Comparison of ENCODE assay signal across 11 cellular contexts in the genomic region with DNA sequence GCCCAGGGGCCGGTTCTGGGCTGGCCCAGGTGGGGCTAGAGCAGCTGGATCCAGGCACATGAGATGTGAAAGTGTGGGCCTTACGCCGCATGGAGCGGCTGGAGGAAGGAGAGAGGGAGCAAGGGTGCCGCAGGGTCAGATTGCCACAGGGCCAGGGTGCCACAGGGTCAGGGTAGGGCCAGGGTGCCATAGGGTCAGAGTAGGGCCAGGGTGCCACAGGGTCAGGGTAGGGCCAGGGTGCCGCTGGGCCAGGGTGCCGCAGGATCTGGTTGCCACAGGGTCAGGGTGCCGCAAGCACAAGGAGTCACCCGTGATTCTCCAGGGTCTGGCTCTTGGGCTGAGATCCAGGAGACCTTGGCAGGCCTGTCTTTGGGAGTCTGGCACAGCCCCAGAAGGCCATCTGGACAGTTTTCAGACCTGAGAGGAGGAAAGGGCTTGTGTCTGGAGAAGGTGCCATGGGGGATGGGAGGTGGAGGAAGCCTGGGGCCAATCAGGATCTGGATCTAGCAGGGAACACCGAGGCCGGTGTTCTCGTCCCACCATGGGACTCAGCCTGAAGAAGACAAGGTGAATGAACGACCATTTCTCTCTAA. TPM values are rescaled to one million over a fixed set of nuclear protein-coding genes. Genes with fewer than 3 reads are reported as not detected.
DNase-seq lines count a peak whose midpoint lies in the region; ATAC-seq, FAIRE-seq and TF ChIP-seq lines count a peak whose summit lies in the region.
"Had no signal": no experiment of that assay in that cellular context is flagged by ENCODE, and none has a peak within 500 bp of the region (broad histone marks: within the 10 kb centered on the region; RNA-seq: fewer than 3 reads in every experiment).

No MANE protein-coding gene starts in this region.

- no peak overlapping the region for H2AFZ ChIP-seq in K562 (ENCODE audit: low read depth, low read length)
- H2AFZ ChIP-seq in HepG2 (ENCODE audit: low read length), result no peak overlapping the region
- no peak overlapping the region for H2AFZ ChIP-seq in PC-3 (ENCODE audit: low read length)

- H3K4me3 ChIP-seq in K562 (no peak overlapping the region), HepG2 (replicated peaks in 1 of 3; ENCODE audit: insufficient read depth in 1 of 3, low read depth in 2 of 3, low read length in 3 of 3) (no peak overlapping the region), thyroid gland (replicated peaks in 1 of 3) (no peak overlapping the region), PC-3 (ENCODE audit: low read length) (no peak overlapping the region)

- H3K4me1 ChIP-seq in K562 (replicated peaks in 1 of 2; ENCODE audit: control insufficient read depth in 2 of 2, insufficient read depth in 2 of 2, low read length in 2 of 2) (peaks cover 0 to 20% of the 10 kb centered on the region in 2 experiments; a peak in 1 of 5 replicates), HepG2 (ENCODE audit: insufficient read depth, low read length) (peaks cover 40% of the 10 kb centered on the region), thyroid gland (peaks cover 4 to 28% of the 10 kb centered on the region in 2 donors), PC-3 (ENCODE audit: insufficient read depth, low read length) (no peaks in the 10 kb centered on the region)

- no peaks in the 10 kb centered on the region for H3F3A ChIP-seq in PC-3 (ENCODE audit: low read length, unreplicated experiment)

- H3K4me2 ChIP-seq in K562 (ENCODE audit: insufficient read depth, low read length) (no peak overlapping the region), HepG2 (ENCODE audit: low read depth, low read length) (no peak overlapping the region), PC-3 (ENCODE audit: low read length) (no peak overlapping the region)

- no peak for ATAC-seq in K562
- ATAC-seq in HepG2, result no peak
- no peak for ATAC-seq in PC-3
- ATAC-seq in HG02938 (IDR thresholded peaks at IDR 0.05; ENCODE audit: unreplicated experiment), result no peak
- ATAC-seq: left colon had no signal

- H3K27ac ChIP-seq in K562 (ENCODE audit: extremely low read depth, low read depth, low read length) (no peak overlapping the region), HepG2 (ENCODE audit: extremely low read length, insufficient read depth, low read length) (no peak overlapping the region), thyroid gland (peak overlapping the region in 2 of 3 donors; percentile 11 to 28), PC-3 (ENCODE audit: low read length) (no peak overlapping the region)

- no peak for TF ChIP-seq RAD21 in K562 (CRISPR knock-in tag; conservative IDR thresholded peaks at IDR 0.05 in 1 of 2, IDR thresholded peaks at IDR 0.05 in 1 of 2)
- TF ChIP-seq RAD21 in HepG2 (CRISPR knock-in tag; IDR thresholded peaks at IDR 0.05), result no peak

- H4K20me1 ChIP-seq in K562 (replicated peaks; ENCODE audit: control insufficient read depth, insufficient read depth, low read length), result peaks cover 11% of the 10 kb centered on the region; the same call in 1 of the 2 replicates
- H4K20me1 ChIP-seq in HepG2 (ENCODE audit: insufficient read depth, low read length), result peaks cover 6% of the 10 kb centered on the region; the same call in 1 of the 2 replicates
- no peaks in the 10 kb centered on the region for H4K20me1 ChIP-seq in PC-3 (ENCODE audit: low read length)

- no peaks in the 10 kb centered on the region for H3K9me1 ChIP-seq in K562 (ENCODE audit: control insufficient read depth, insufficient read depth, low read length)

- H3K36me3 ChIP-seq in K562 (ENCODE audit: control insufficient read depth, insufficient read depth, low read length) (peaks cover 79% of the 10 kb centered on the region; the same call in 2 of the 3 replicates), HepG2 (replicated peaks in 1 of 2; ENCODE audit: control insufficient read depth in 1 of 2, insufficient read depth in 2 of 2, low read length in 2 of 2) (peaks cover 44 to 75% of the 10 kb centered on the region in 2 experiments; a peak in 4 of 5 replicates), thyroid gland (peaks cover 27 to 28% of the 10 kb centered on the region in 2 donors), PC-3 (ENCODE audit: low read depth, low read length) (peaks cover 3% of the 10 kb centered on the region)

- FAIRE-seq in K562 (lab: Jason Lieb, UNC), result no peak
- no peak for FAIRE-seq in HepG2 (lab: Jason Lieb, UNC)
- FAIRE-seq: colon, H1 had no signal

- TF ChIP-seq POLR2A in K562 (conservative IDR thresholded peaks at IDR 0.05), result no peak
- no peak for TF ChIP-seq POLR2A in HepG2 (IDR thresholded peaks at IDR 0.05; ENCODE audit: insufficient read depth in 1 of 2, low read depth in 2 of 2, low read length in 2 of 2)
- no peak for TF ChIP-seq POLR2A in thyroid gland (IDR thresholded peaks at IDR 0.05)

- POLR2A ChIA-PET in K562 (lab: Yijun Ruan, JAX) (no interaction called here), HepG2 (lab: Yijun Ruan, JAX) (no interaction called here), PC-3 (lab: Charles Lee; ENCODE audit: unreplicated experiment) (no interaction called here)

- DNase-seq in activated CD8-positive, alpha-beta memory T cell treated with anti-CD3 and anti-CD28 coated beads for 24 hours, result peak; percentile 42
- DNase-seq in activated CD8-positive, alpha-beta memory T cell treated with anti-CD3 and anti-CD28 coated beads, Interleukin-2, amount 50 U/mL, for 4 hours, result no peak
- DNase-seq in K562 (ENCODE audit: extremely low read depth in 1 of 4, low spot score in 3 of 4), result peak in 1 of 4 experiments; percentile 5
- no peak for DNase-seq in HepG2 (ENCODE audit: low spot score)
- peak; percentile 39 to 49 for DNase-seq in thyroid gland
- DNase-seq in SIG-M5 (lab: John Stamatoyannopoulos, UW), result no peak
- no peak for DNase-seq in PC-3

- 93% methylated on average over 13 of the region's 13 CpGs for WGBS in K562 (ENCODE audit: insufficient coverage, low coverage, missing lambda C conversion rate)
- WGBS in HepG2 (ENCODE audit: low lambda C conversion rate), result 99% methylated on average over 12 of the region's 13 CpGs
- 77% methylated on average over 13 of the region's 13 CpGs for WGBS in thyroid gland, 2 donors

- H3K9me2 ChIP-seq in PC-3 (replicated peaks; ENCODE audit: low read length), result no peaks in the 10 kb centered on the region

- no peaks in the 10 kb centered on the region for H3K79me2 ChIP-seq in K562 (ENCODE audit: control insufficient read depth, insufficient read depth, low read length)
- no peaks in the 10 kb centered on the region for H3K79me2 ChIP-seq in HepG2 (ENCODE audit: insufficient read depth, low read length)
- H3K79me2 ChIP-seq in PC-3 (ENCODE audit: low read length), result no peaks in the 10 kb centered on the region

- CTCF ChIA-PET in K562 (lab: Yijun Ruan, JAX; ENCODE audit: low intra/inter-chr PET ratio), result no interaction called here
- CTCF ChIA-PET in HepG2 (lab: Yijun Ruan, JAX; ENCODE audit: low intra/inter-chr PET ratio, low total read pairs), result no interaction called here
- CTCF ChIA-PET in PC-3 (lab: Charles Lee), result no interaction called here

- H3K27me3 ChIP-seq in K562 (ENCODE audit: control insufficient read depth in 2 of 2, insufficient read depth in 2 of 2, low read length in 2 of 2), result no peaks in the 10 kb centered on the region
- no peaks in the 10 kb centered on the region for H3K27me3 ChIP-seq in HepG2 (ENCODE audit: control insufficient read depth in 1 of 2, insufficient read depth in 2 of 2, low read length in 2 of 2)
- H3K27me3 ChIP-seq in thyroid gland, result no peaks in the 10 kb centered on the region
- no peaks in the 10 kb centered on the region for H3K27me3 ChIP-seq in PC-3 (ENCODE audit: low read length)

- TF ChIP-seq EP300 in K562 (IDR thresholded peaks at IDR 0.05; ENCODE audit: low read length), result no peak
- no peak for TF ChIP-seq EP300 in HepG2 (IDR thresholded peaks at IDR 0.05; ENCODE audit: low read depth in 2 of 2, low read length in 2 of 2)
- TF ChIP-seq EP300 in HepG2 (CRISPR knock-in tag; IDR thresholded peaks at IDR 0.05; ENCODE audit: borderline replicate concordance), result no peak

- H3K9me3 ChIP-seq in K562 (replicated peaks; ENCODE audit: control insufficient read depth, insufficient read depth, low read depth, low read length) (no peaks in the 10 kb centered on the region), HepG2 (ENCODE audit: low read length) (no peaks in the 10 kb centered on the region), thyroid gland (no peaks in the 10 kb centered on the region), PC-3 (ENCODE audit: low read length) (no peaks in the 10 kb centered on the region)

- TF ChIP-seq CTCF in K562 (IDR thresholded peaks at IDR 0.05 in 2 of 3, conservative IDR thresholded peaks at IDR 0.05 in 1 of 3; ENCODE audit: insufficient read depth in 2 of 3, low read depth in 1 of 3, low read length in 3 of 3) (no peak), HepG2 (CRISPR knock-in tag; IDR thresholded peaks at IDR 0.05) (no peak), thyroid gland (IDR thresholded peaks at IDR 0.05) (no peak), PC-3 (conservative IDR thresholded peaks at IDR 0.05; ENCODE audit: low read depth, low read length) (no peak)

- H3K9ac ChIP-seq in K562 (ENCODE audit: insufficient read depth in 1 of 2, low read depth in 2 of 2, low read length in 2 of 2) (no peak overlapping the region; a peak in 1 of 4 replicates), HepG2 (ENCODE audit: insufficient read depth, low read depth, low read length) (no peak overlapping the region), PC-3 (ENCODE audit: low read length) (no peak overlapping the region)

- in situ Hi-C loops in K562 (cut with MboI) (no loop called here), HepG2 (cut with HindIII; ENCODE audit: extremely low pct_ligation_motif_present, low pct_unique_long_range_greater_than_20kb) (no loop called here)

- no TSS peak for BruUV-seq in K562 (replicated peaks; lab: Mats Ljungman, UMichigan)
- no TSS peak for BruUV-seq in HepG2 (replicated peaks; lab: Mats Ljungman, UMichigan)
- no TSS peak for BruUV-seq in PC-3 (replicated peaks; lab: Mats Ljungman, UMichigan)

- intact Hi-C loops in K562 (cut with micrococcal nuclease), result no loop called here
- intact Hi-C loops in HepG2 (cut with micrococcal nuclease; ENCODE audit: unreplicated experiment), result loop anchor here (10.0 kb wide), 1 partner anchor 242 kb away; a partner anchor contains a TSS
- intact Hi-C loops in thyroid gland (cut with DNase I), result no loop called here
- intact Hi-C loops in PC-3 (cut with micrococcal nuclease), result no loop called here

RNA-seq across cellular contexts. Expression of a gene that starts 42.5 kb away (rescaled TPM):
- total RNA-seq in K562 (2011; cell fraction: chromatin; rRNA removed; ENCODE audit: low replicate concordance), result 56.3 and 141 TPM in 2 replicates
- 52.5 and 72.2 TPM in 2 replicates for total RNA-seq in K562 (2011; cell fraction: nucleolus; rRNA removed)
- 56.8 and 72.4 TPM in 2 replicates for total RNA-seq in K562 (2011; cell fraction: nucleoplasm; rRNA removed)
- total RNA-seq in K562 (2014; rRNA removed), result 48.5 and 49.0 TPM in 2 replicates
- 35.1 and 38.8 TPM in 2 replicates for total RNA-seq in K562 (2014; rRNA removed; fragmentation: Illumina TruSeq; extraction: Trizol)
- total RNA-seq in K562 (2015; rRNA removed; fragmentation: Illumina TruSeq; extraction: Trizol), result 55.3 and 58.7 TPM in 2 replicates
- total RNA-seq in K562 (2021), result 112 and 125 TPM in 2 replicates
- polyA plus RNA-seq in K562 (2011; rRNA removed), result 45.9 and 62.1 TPM in 2 replicates
- polyA plus RNA-seq in K562 (2011; cell fraction: cytosol; rRNA removed), result 58.9 and 166 TPM in 2 replicates
- polyA plus RNA-seq in K562 (2011; cell fraction: nucleus; rRNA removed), result 25.9 and 52.6 TPM in 2 replicates
- 110 and 126 TPM in 2 replicates for polyA plus RNA-seq in K562 (2012)
- polyA plus RNA-seq in K562 (2014; fragmentation: Illumina TruSeq; extraction: Trizol), result 95.7 and 104 TPM in 2 replicates
- 10 to 100 TPM; 23.0 to 23.6 TPM for polyA plus RNA-seq in K562 (2014; fragmentation: Nextera tagmentation; extraction: Ambion mirVana)
- polyA plus RNA-seq in K562 (2014; rRNA removed), result 69.1 and 78.2 TPM in 2 replicates
- polyA minus RNA-seq in K562 (2011; rRNA and poly(A)+ RNA removed), result 48.3 and 89.0 TPM in 2 replicates
- 56.3 and 79.0 TPM in 2 replicates for polyA minus RNA-seq in K562 (2011; cell fraction: cytosol; rRNA and poly(A)+ RNA removed)
- 20.1 and 22.1 TPM in 2 replicates for polyA minus RNA-seq in K562 (2011; cell fraction: nucleus; rRNA and poly(A)+ RNA removed)
- total RNA-seq in HepG2 (2016; rRNA removed; fragmentation: Illumina TruSeq; extraction: Trizol), result 97.0 and 110 TPM in 2 replicates
- 9.8 and 10.1 TPM in 2 replicates for total RNA-seq in HepG2 (2016; cell fraction: cytosol; rRNA removed; fragmentation: Illumina TruSeq; extraction: Trizol; ENCODE audit: low read depth)
- total RNA-seq in HepG2 (2016; cell fraction: insoluble cytoplasmic fraction; rRNA removed; fragmentation: Illumina TruSeq; extraction: Trizol), result 92.3 and 97.2 TPM in 2 replicates
- 38.1 and 38.7 TPM in 2 replicates for total RNA-seq in HepG2 (2016; cell fraction: membrane; rRNA removed; fragmentation: Illumina TruSeq; extraction: Trizol)
- total RNA-seq in HepG2 (2016; cell fraction: nucleus; rRNA removed; fragmentation: Illumina TruSeq; extraction: Trizol), result 62.5 and 68.5 TPM in 2 replicates
- 70.1 and 80.4 TPM in 2 replicates for polyA plus RNA-seq in HepG2 (2011; rRNA removed)
- polyA plus RNA-seq in HepG2 (2011; cell fraction: cytosol; rRNA removed), result 81.9 and 127 TPM in 2 replicates
- polyA plus RNA-seq in HepG2 (2011; cell fraction: nucleus; rRNA removed), result 107 and 129 TPM in 2 replicates
- polyA plus RNA-seq in HepG2 (2012), result 82.2 and 85.9 TPM in 2 replicates
- 7.2 and 8.1 TPM in 2 replicates for polyA plus RNA-seq in HepG2 (2016; cell fraction: cytosol; fragmentation: Illumina TruSeq; extraction: Trizol; ENCODE audit: low read depth)
- polyA plus RNA-seq in HepG2 (2016; cell fraction: insoluble cytoplasmic fraction; fragmentation: Illumina TruSeq; extraction: Trizol; ENCODE audit: low read depth), result 138 and 161 TPM in 2 replicates
- 25.1 and 28.1 TPM in 2 replicates for polyA plus RNA-seq in HepG2 (2016; cell fraction: membrane; fragmentation: Illumina TruSeq; extraction: Trizol; ENCODE audit: low read depth)
- polyA plus RNA-seq in HepG2 (2016; cell fraction: nucleus; fragmentation: Illumina TruSeq; extraction: Trizol; ENCODE audit: insufficient read depth, low read depth), result 109 and 113 TPM in 2 replicates
- polyA minus RNA-seq in HepG2 (2011; rRNA and poly(A)+ RNA removed; ENCODE audit: low replicate concordance), result 136 and 189 TPM in 2 replicates
- 107 and 130 TPM in 2 replicates for polyA minus RNA-seq in HepG2 (2011; cell fraction: cytosol; rRNA and poly(A)+ RNA removed)
- polyA minus RNA-seq in HepG2 (2011; cell fraction: nucleus; rRNA and poly(A)+ RNA removed), result 49.2 and 50.4 TPM in 2 replicates
- 10 to 100 TPM; 69.3 to 77.5 (median 71.1) TPM for total RNA-seq in thyroid gland
- total RNA-seq in PC-3 (2014; rRNA removed), result 106 and 120 TPM in 2 replicates

RNA-seq across cellular contexts. Expression of a gene that starts 54.9 kb away (rescaled TPM):
- not detected in 2 replicates for total RNA-seq in K562 (2011; cell fraction: chromatin; rRNA removed; ENCODE audit: low replicate concordance)
- total RNA-seq in K562 (2011; cell fraction: nucleolus; rRNA removed), result not detected in 2 replicates
- not detected in 2 replicates for total RNA-seq in K562 (2011; cell fraction: nucleoplasm; rRNA removed)
- total RNA-seq in K562 (2014; rRNA removed) (not detected in 2 replicates), K562 (2014; rRNA removed; fragmentation: Illumina TruSeq; extraction: Trizol) (not detected in 2 replicates), K562 (2015; rRNA removed; fragmentation: Illumina TruSeq; extraction: Trizol) (not detected in 2 replicates), K562 (2021) (not detected in 2 replicates), HepG2 (2016; rRNA removed; fragmentation: Illumina TruSeq; extraction: Trizol) (not detected in 2 replicates), thyroid gland (not detected), PC-3 (2014; rRNA removed) (not detected in 2 replicates)
- polyA plus RNA-seq in K562 (2011; rRNA removed) (not detected in 2 replicates), K562 (2014; fragmentation: Illumina TruSeq; extraction: Trizol) (not detected in 2 replicates), K562 (2014; fragmentation: Nextera tagmentation; extraction: Ambion mirVana) (not detected), K562 (2014; rRNA removed) (not detected in 2 replicates), HepG2 (2011; rRNA removed) (not detected in 2 replicates)
- polyA plus RNA-seq in K562 (2011; cell fraction: cytosol; rRNA removed), result not detected in 2 replicates
- polyA plus RNA-seq in K562 (2011; cell fraction: nucleus; rRNA removed), result not detected in 2 replicates
- not detected in 2 replicates for polyA plus RNA-seq in K562 (2012)
- polyA minus RNA-seq in K562 (2011; rRNA and poly(A)+ RNA removed), result not detected in 2 replicates
- not detected in 2 replicates for polyA minus RNA-seq in K562 (2011; cell fraction: cytosol; rRNA and poly(A)+ RNA removed)
- not detected in 2 replicates for polyA minus RNA-seq in K562 (2011; cell fraction: nucleus; rRNA and poly(A)+ RNA removed)
- total RNA-seq in HepG2 (2016; cell fraction: cytosol; rRNA removed; fragmentation: Illumina TruSeq; extraction: Trizol; ENCODE audit: low read depth), result not detected in 2 replicates
- total RNA-seq in HepG2 (2016; cell fraction: insoluble cytoplasmic fraction; rRNA removed; fragmentation: Illumina TruSeq; extraction: Trizol), result not detected in 2 replicates
- total RNA-seq in HepG2 (2016; cell fraction: membrane; rRNA removed; fragmentation: Illumina TruSeq; extraction: Trizol), result not detected in 2 replicates
- not detected in 2 replicates for total RNA-seq in HepG2 (2016; cell fraction: nucleus; rRNA removed; fragmentation: Illumina TruSeq; extraction: Trizol)
- not detected in 2 replicates for polyA plus RNA-seq in HepG2 (2011; cell fraction: cytosol; rRNA removed)
- not detected in 2 replicates for polyA plus RNA-seq in HepG2 (2011; cell fraction: nucleus; rRNA removed)
- polyA plus RNA-seq in HepG2 (2012), result not detected in 2 replicates
- polyA plus RNA-seq in HepG2 (2016; cell fraction: cytosol; fragmentation: Illumina TruSeq; extraction: Trizol; ENCODE audit: low read depth), result not detected in 2 replicates
- not detected in 2 replicates for polyA plus RNA-seq in HepG2 (2016; cell fraction: insoluble cytoplasmic fraction; fragmentation: Illumina TruSeq; extraction: Trizol; ENCODE audit: low read depth)
- not detected in 2 replicates for polyA plus RNA-seq in HepG2 (2016; cell fraction: membrane; fragmentation: Illumina TruSeq; extraction: Trizol; ENCODE audit: low read depth)
- not detected in 2 replicates for polyA plus RNA-seq in HepG2 (2016; cell fraction: nucleus; fragmentation: Illumina TruSeq; extraction: Trizol; ENCODE audit: insufficient read depth, low read depth)
- not detected in 2 replicates for polyA minus RNA-seq in HepG2 (2011; rRNA and poly(A)+ RNA removed; ENCODE audit: low replicate concordance)
- polyA minus RNA-seq in HepG2 (2011; cell fraction: cytosol; rRNA and poly(A)+ RNA removed), result not detected in 2 replicates
- not detected in 2 replicates for polyA minus RNA-seq in HepG2 (2011; cell fraction: nucleus; rRNA and poly(A)+ RNA removed)
- total RNA-seq: H1, left colon had no signal
- polyA plus RNA-seq: H1 had no signal

RNA-seq across cellular contexts. Expression of a gene that starts 58.8 kb away (rescaled TPM):
- total RNA-seq in K562 (2011; cell fraction: chromatin; rRNA removed; ENCODE audit: low replicate concordance), result 370 and 391 TPM in 2 replicates
- total RNA-seq in K562 (2011; cell fraction: nucleolus; rRNA removed), result 317 and 380 TPM in 2 replicates
- total RNA-seq in K562 (2011; cell fraction: nucleoplasm; rRNA removed), result 567 and 894 TPM in 2 replicates
- total RNA-seq in K562 (2014; rRNA removed) (2,281 and 2,332 TPM in 2 replicates), K562 (2014; rRNA removed; fragmentation: Illumina TruSeq; extraction: Trizol) (3,218 and 3,389 TPM in 2 replicates), K562 (2015; rRNA removed; fragmentation: Illumina TruSeq; extraction: Trizol) (2,524 and 2,706 TPM in 2 replicates), K562 (2021) (1,745 and 1,985 TPM in 2 replicates), HepG2 (2016; rRNA removed; fragmentation: Illumina TruSeq; extraction: Trizol) (2,790 and 3,298 TPM in 2 replicates), thyroid gland (1,000 to 10,000 TPM; 1,055 to 2,735 (median 1,279) TPM), PC-3 (2014; rRNA removed) (807 and 1,110 TPM in 2 replicates)
- polyA plus RNA-seq in K562 (2011; rRNA removed) (1,779 and 3,096 TPM in 2 replicates), K562 (2014; fragmentation: Illumina TruSeq; extraction: Trizol) (3,156 and 3,487 TPM in 2 replicates), K562 (2014; fragmentation: Nextera tagmentation; extraction: Ambion mirVana) (1,000 to 10,000 TPM; 2,598 to 3,667 TPM), K562 (2014; rRNA removed) (3,128 and 3,158 TPM in 2 replicates), HepG2 (2011; rRNA removed) (4,288 and 4,860 TPM in 2 replicates)
- 1,009 and 1,561 TPM in 2 replicates for polyA plus RNA-seq in K562 (2011; cell fraction: cytosol; rRNA removed)
- polyA plus RNA-seq in K562 (2011; cell fraction: nucleus; rRNA removed), result 519 and 810 TPM in 2 replicates
- polyA plus RNA-seq in K562 (2012), result 2,980 and 3,135 TPM in 2 replicates
- polyA minus RNA-seq in K562 (2011; rRNA and poly(A)+ RNA removed), result 1,069 and 1,345 TPM in 2 replicates
- 644 and 904 TPM in 2 replicates for polyA minus RNA-seq in K562 (2011; cell fraction: cytosol; rRNA and poly(A)+ RNA removed)
- 127 and 195 TPM in 2 replicates for polyA minus RNA-seq in K562 (2011; cell fraction: nucleus; rRNA and poly(A)+ RNA removed)
- 4,051 and 4,588 TPM in 2 replicates for total RNA-seq in HepG2 (2016; cell fraction: cytosol; rRNA removed; fragmentation: Illumina TruSeq; extraction: Trizol; ENCODE audit: low read depth)
- total RNA-seq in HepG2 (2016; cell fraction: insoluble cytoplasmic fraction; rRNA removed; fragmentation: Illumina TruSeq; extraction: Trizol), result 2,655 and 3,446 TPM in 2 replicates
- 6,899 and 6,901 TPM in 2 replicates for total RNA-seq in HepG2 (2016; cell fraction: membrane; rRNA removed; fragmentation: Illumina TruSeq; extraction: Trizol)
- 995 and 1,125 TPM in 2 replicates for total RNA-seq in HepG2 (2016; cell fraction: nucleus; rRNA removed; fragmentation: Illumina TruSeq; extraction: Trizol)
- 4,164 and 5,084 TPM in 2 replicates for polyA plus RNA-seq in HepG2 (2011; cell fraction: cytosol; rRNA removed)
- 680 and 915 TPM in 2 replicates for polyA plus RNA-seq in HepG2 (2011; cell fraction: nucleus; rRNA removed)
- polyA plus RNA-seq in HepG2 (2012), result 4,457 and 5,527 TPM in 2 replicates
- polyA plus RNA-seq in HepG2 (2016; cell fraction: cytosol; fragmentation: Illumina TruSeq; extraction: Trizol; ENCODE audit: low read depth), result 5,325 and 6,272 TPM in 2 replicates
- 3,877 and 3,973 TPM in 2 replicates for polyA plus RNA-seq in HepG2 (2016; cell fraction: insoluble cytoplasmic fraction; fragmentation: Illumina TruSeq; extraction: Trizol; ENCODE audit: low read depth)
- polyA plus RNA-seq in HepG2 (2016; cell fraction: membrane; fragmentation: Illumina TruSeq; extraction: Trizol; ENCODE audit: low read depth), result 7,669 and 7,726 TPM in 2 replicates
- 2,046 and 2,062 TPM in 2 replicates for polyA plus RNA-seq in HepG2 (2016; cell fraction: nucleus; fragmentation: Illumina TruSeq; extraction: Trizol; ENCODE audit: insufficient read depth, low read depth)
- polyA minus RNA-seq in HepG2 (2011; rRNA and poly(A)+ RNA removed; ENCODE audit: low replicate concordance), result 223 and 322 TPM in 2 replicates
- 1,056 and 1,226 TPM in 2 replicates for polyA minus RNA-seq in HepG2 (2011; cell fraction: cytosol; rRNA and poly(A)+ RNA removed)
- polyA minus RNA-seq in HepG2 (2011; cell fraction: nucleus; rRNA and poly(A)+ RNA removed), result 292 and 362 TPM in 2 replicates

Comparison
In these comparisons a context has a peak if more than half of its experiments do, and no peak if none do; other contexts are left out.
1. DNase-seq: peak in activated CD8-positive, alpha-beta memory T cell treated with anti-CD3 and anti-CD28 coated beads for 24 hours (single experiment) and thyroid gland (2 of 2); none in activated CD8-positive, alpha-beta memory T cell treated with anti-CD3 and anti-CD28 coated beads, Interleukin-2, amount 50 U/mL, for 4 hours (single experiment), HepG2 (single experiment), SIG-M5 (single experiment) and PC-3 (single experiment).
2. H3K27ac ChIP-seq: peak in thyroid gland (2 of 3); none in K562 (single experiment), HepG2 (single experiment) and PC-3 (single experiment).